21 cellular contexts compared by ENCODE assay signal in genomic region chr3:104606812-104607211, GRCh38.
DNase-seq lines count a peak whose midpoint lies in the region; ATAC-seq, FAIRE-seq and TF ChIP-seq lines count a peak whose summit lies in the region.
"Had no signal": no experiment of that assay in that cellular context is flagged by ENCODE, and none has a peak within 500 bp of the region (broad histone marks: within the 10 kb centered on the region; RNA-seq: fewer than 3 reads in every experiment).

No MANE protein-coding gene starts in this region.

- no peak for TF ChIP-seq EP300 in H1 (IDR thresholded peaks at IDR 0.05; ENCODE audit: borderline replicate concordance in 1 of 2, low read depth in 2 of 2, low read length in 2 of 2)

- TF ChIP-seq RAD21 in H1 (IDR thresholded peaks at IDR 0.05 in 1 of 2, conservative IDR thresholded peaks at IDR 0.05 in 1 of 2; ENCODE audit: low read depth in 2 of 2, low read length in 2 of 2), result no peak

- H3K27me3 Mint-ChIP-seq in progenitor cell of endocrine pancreas, result no peaks in the 10 kb centered on the region

- H3K27me3 ChIP-seq in DND-41 (ENCODE audit: insufficient read depth, low read length, poor library complexity), result no peaks in the 10 kb centered on the region
- no peaks in the 10 kb centered on the region for H3K27me3 ChIP-seq in H1 (replicated peaks in 1 of 4; ENCODE audit: control insufficient read depth in 3 of 4, extremely low read depth in 1 of 4, insufficient read depth in 3 of 4, low read length in 3 of 4)
- H3K27me3 ChIP-seq in right atrium auricular region, result no peaks in the 10 kb centered on the region

- no peak overlapping the region for H4K8ac ChIP-seq in H1 (ENCODE audit: extremely low read depth, insufficient read depth, low read length)

- peaks cover 13% of the 10 kb centered on the region for H3K9me3 Mint-ChIP-seq in progenitor cell of endocrine pancreas (ENCODE audit: low read depth)
- H3K9me3 Mint-ChIP-seq: T-helper 2 cell treated with Interferon-gamma antibody and Interleukin-4, amounts not matched to agents 5 μg/mL and 100 μg/mL, for 36 hours had no signal

- H2AFZ ChIP-seq in DND-41 (ENCODE audit: low read depth, low read length) (no peak overlapping the region), H1 (ENCODE audit: low read length) (0 out of 2 replicates have a peak overlapping the region, but pooled peaks have one; percentile 45)

- H3K23ac ChIP-seq in H1 (ENCODE audit: insufficient read length), result no peak overlapping the region

- H3K4me3 ChIP-seq in DND-41 (ENCODE audit: low read depth in 1 of 2, low read length in 2 of 2) (no peak overlapping the region), H1 (ENCODE audit: extremely low read depth in 1 of 4, insufficient read depth in 2 of 4, low read depth in 3 of 4, low read length in 4 of 4) (no peak overlapping the region), right atrium auricular region (no peak overlapping the region)
- H3K4me3 ChIP-seq: HAP-1, SK-N-MC had no signal

- H3K79me2 ChIP-seq in DND-41 (ENCODE audit: insufficient read depth, low read length), result no peaks in the 10 kb centered on the region
- H3K79me2 ChIP-seq in H1 (ENCODE audit: control insufficient read depth in 1 of 2, insufficient read depth in 2 of 2, low read length in 2 of 2), result no peaks in the 10 kb centered on the region

- no peak for TF ChIP-seq POLR2A in H1 (IDR thresholded peaks at IDR 0.05; ENCODE audit: control extremely low read depth in 1 of 2, low read depth in 2 of 2, low read length in 2 of 2)

- H2BK15ac ChIP-seq in H1 (ENCODE audit: low read length), result no peak overlapping the region

- no peak overlapping the region for H2BK12ac ChIP-seq in H1 (ENCODE audit: low read depth, low read length)

- DNase-seq in DND-41, result peak; percentile 5
- DNase-seq in M059J (ENCODE audit: low read depth), result peak; percentile 3
- DNase-seq in H1 (ENCODE audit: low read depth in 1 of 2, low spot score in 2 of 2), result no peak
- DNase-seq in progenitor cell of endocrine pancreas (ENCODE audit: low spot score, unreplicated experiment), result no peak
- DNase-seq in right atrium auricular region (ENCODE audit: low spot score), result no peak
- no peak for DNase-seq in AG08395 (ENCODE audit: low spot score)
- DNase-seq: ACHN; AML-193; COR-L47; EL; NCI-H1417; NCI-H2081; NCI-H2171 treated with DMSO at 0.1 percent for 48 hours; NK-92 treated with Interleukin-12 subunit alpha and Interleukin-12 subunit beta, amount 100 ng/mL, for 24 hours; Right ventricle myocardium superior had no signal

- no peak overlapping the region for H3K14ac ChIP-seq in H1 (ENCODE audit: insufficient read length)

- WGBS in H1 (ENCODE audit: extremely low coverage in 1 of 2, insufficient coverage in 1 of 2, insufficient read length in 1 of 2, insufficient replicate concordance in 2 of 2, low coverage in 1 of 2, low lambda C conversion rate in 2 of 2, missing lambda C conversion rate in 1 of 2), 2 experiments, result 94% methylated on average over 2 of the region's 2 CpGs; no CpG with 5 or more reads in 1 of the 2 experiments

- H3K36me3 Mint-ChIP-seq in progenitor cell of endocrine pancreas (ENCODE audit: insufficient read depth), result no peaks in the 10 kb centered on the region

- no peak overlapping the region for H2AK5ac ChIP-seq in H1 (ENCODE audit: low read depth, low read length)

- FAIRE-seq in H1 (lab: Jason Lieb, UNC), result no peak
- FAIRE-seq: GM12891, RCC 7860 had no signal

- H3K36me3 ChIP-seq in DND-41 (ENCODE audit: insufficient read depth, low read length) (no peaks in the 10 kb centered on the region), H1 (ENCODE audit: control insufficient read depth in 2 of 4, insufficient read depth in 4 of 4, low read length in 3 of 4) (no peaks in the 10 kb centered on the region), right atrium auricular region (no peaks in the 10 kb centered on the region)
- H3K36me3 ChIP-seq: HAP-1 had no signal

- no peak overlapping the region for H3K4ac ChIP-seq in H1 (replicated peaks; ENCODE audit: insufficient read length, low read depth, low read length)

- peaks cover 8% of the 10 kb centered on the region for H3K4me1 Mint-ChIP-seq in progenitor cell of endocrine pancreas (ENCODE audit: low read depth)

- peak overlapping the region; percentile 11 for H3K27ac Mint-ChIP-seq in progenitor cell of endocrine pancreas
- H3K27ac Mint-ChIP-seq: T-helper 2 cell treated with Interferon-gamma antibody and Interleukin-4, amounts not matched to agents 5 μg/mL and 100 μg/mL, for 36 hours had no signal

- H3K4me1 ChIP-seq in DND-41 (ENCODE audit: insufficient read depth, low read length), result no peaks in the 10 kb centered on the region
- H3K4me1 ChIP-seq in H1 (replicated peaks in 1 of 4; ENCODE audit: control insufficient read depth in 3 of 4, insufficient read depth in 4 of 4, low read length in 3 of 4), result no peaks in the 10 kb centered on the region
- no peaks in the 10 kb centered on the region for H3K4me1 ChIP-seq in right atrium auricular region
- H3K4me1 ChIP-seq: HAP-1 had no signal

- no peaks in the 10 kb centered on the region for H3K23me2 ChIP-seq in H1 (ENCODE audit: low read depth, low read length)

- H3K4me2 ChIP-seq in DND-41 (ENCODE audit: insufficient read depth, low read length) (no peak overlapping the region), H1 (ENCODE audit: insufficient read depth in 1 of 2, low read depth in 2 of 2, low read length in 2 of 2) (no peak overlapping the region)

- H3K56ac ChIP-seq in H1 (replicated peaks; ENCODE audit: insufficient read length, low read depth, low read length), result no peak overlapping the region

- H4K91ac ChIP-seq in H1 (replicated peaks; ENCODE audit: insufficient read length, low read length), result no peak overlapping the region

- no peak overlapping the region for H4K5ac ChIP-seq in H1 (ENCODE audit: insufficient read length, low read depth, low read length)

- CTCF ChIA-PET in H1 (lab: Charles Lee; ENCODE audit: partially characterized antibody), result interaction anchor here (1.2 to 1.5 kb wide), 2 partner anchors 10 to 210 kb away, joined by 3 to 5 read pairs; no protein-coding TSS in a partner anchor

- H3K9me3 ChIP-seq in DND-41 (ENCODE audit: insufficient read depth, low read length, severe bottlenecking) (no peaks in the 10 kb centered on the region), H1 (ENCODE audit: insufficient read depth in 2 of 2, low read depth in 1 of 2, low read length in 1 of 2) (no peaks in the 10 kb centered on the region), right atrium auricular region (no peaks in the 10 kb centered on the region)
- H3K9me3 ChIP-seq: HAP-1 had no signal

- no peaks in the 10 kb centered on the region for H3K79me1 ChIP-seq in H1 (ENCODE audit: low read depth, low read length)

- H4K20me1 ChIP-seq in DND-41 (ENCODE audit: insufficient read depth, low read length) (no peaks in the 10 kb centered on the region), H1 (replicated peaks in 1 of 2; ENCODE audit: control insufficient read depth in 1 of 2, insufficient read depth in 2 of 2, low read length in 2 of 2) (no peaks in the 10 kb centered on the region)

- no peak overlapping the region for H3K9ac ChIP-seq in DND-41 (ENCODE audit: low read depth, low read length)
- no peak overlapping the region for H3K9ac ChIP-seq in H1 (replicated peaks in 1 of 4; ENCODE audit: extremely low read depth in 1 of 4, low read depth in 3 of 4, low read length in 3 of 4)

- POLR2A ChIA-PET in H1 (lab: Charles Lee; ENCODE audit: partially characterized antibody), result no interaction called here

- no peak overlapping the region for H2BK120ac ChIP-seq in H1 (replicated peaks; ENCODE audit: low read depth, low read length)

- no peak overlapping the region for H2BK5ac ChIP-seq in H1 (ENCODE audit: low read depth, low read length)

- ATAC-seq in DND-41 (ENCODE audit: insufficient read depth, low read depth), result peak; percentile 78
- ATAC-seq in GM19328 (IDR thresholded peaks at IDR 0.05; ENCODE audit: unreplicated experiment), result no peak

- TF ChIP-seq CTCF in DND-41 (IDR thresholded peaks at IDR 0.05; ENCODE audit: borderline replicate concordance, extremely low read depth, low read length, poor library complexity, severe bottlenecking), result no peak
- no peak for TF ChIP-seq CTCF in H1 (IDR thresholded peaks at IDR 0.05; ENCODE audit: control extremely low read depth in 1 of 3, insufficient read depth in 1 of 3, low read depth in 1 of 3, low read length in 3 of 3)
- no peak for TF ChIP-seq CTCF in progenitor cell of endocrine pancreas (IDR thresholded peaks at IDR 0.05; ENCODE audit: unreplicated experiment)
- no peak for TF ChIP-seq CTCF in right atrium auricular region (IDR thresholded peaks at IDR 0.05)

- H3K27ac ChIP-seq in DND-41 (ENCODE audit: low read length) (no peak overlapping the region), H1 (ENCODE audit: low read depth, low read length) (no peak overlapping the region), right atrium auricular region (no peak overlapping the region)
- H3K27ac ChIP-seq: SK-N-MC had no signal

- no peak overlapping the region for H2BK20ac ChIP-seq in H1 (ENCODE audit: low read length)

- no peak overlapping the region for H3K4me3 Mint-ChIP-seq in progenitor cell of endocrine pancreas (ENCODE audit: low read depth)
- H3K4me3 Mint-ChIP-seq: T-helper 2 cell treated with Interferon-gamma antibody and Interleukin-4, amounts not matched to agents 5 μg/mL and 100 μg/mL, for 36 hours had no signal

- no peak overlapping the region for H3K18ac ChIP-seq in H1 (ENCODE audit: extremely low read depth, low read length)

TF ChIP-seq in H1, 55 proteins besides CTCF, POLR2A, EP300 and RAD21 (continues in another document):
- TF ChIP-seq RNF2 (IDR thresholded peaks at IDR 0.05; ENCODE audit: borderline replicate concordance, low read depth, low read length, missing control alignments, poor library complexity, severe bottlenecking), result no peak
- TF ChIP-seq PHF8 (conservative IDR thresholded peaks at IDR 0.05; ENCODE audit: low read depth, low read length), result no peak
- no peak for TF ChIP-seq SAP30 (IDR thresholded peaks at IDR 0.05; ENCODE audit: insufficient read depth, insufficient replicate concordance, low read length)
- no peak for TF ChIP-seq JUN (IDR thresholded peaks at IDR 0.05; ENCODE audit: low read depth, low read length)
- TF ChIP-seq USF2 (IDR thresholded peaks at IDR 0.05; ENCODE audit: low read length), result no peak
- TF ChIP-seq SUZ12 (IDR thresholded peaks at IDR 0.05; ENCODE audit: low read length), result no peak
- no peak for TF ChIP-seq BACH1 (IDR thresholded peaks at IDR 0.05; ENCODE audit: low read length)
- no peak for TF ChIP-seq TEAD4 (IDR thresholded peaks at IDR 0.05; ENCODE audit: low read depth, low read length)
- TF ChIP-seq EGR1 (IDR thresholded peaks at IDR 0.05; ENCODE audit: borderline replicate concordance, low read depth, low read length), result no peak
- no peak for TF ChIP-seq POU5F1 (IDR thresholded peaks at IDR 0.05; ENCODE audit: low read depth, low read length)

Comparison
In these comparisons a context has a peak if more than half of its experiments do, and no peak if none do; other contexts are left out.
1. DNase-seq: peak in DND-41 (single experiment) and M059J (single experiment); none in H1 (0 of 2), progenitor cell of endocrine pancreas (single experiment), right atrium auricular region (single experiment) and AG08395 (single experiment).